Comparison of ENCODE assay signal across 9 cellular contexts in genomic region chr11:125224391-125225015, GRCh38. TPM values are rescaled to one million over a fixed set of nuclear protein-coding genes. Genes with fewer than 3 reads are reported as not detected.
DNase-seq lines count a peak whose midpoint lies in the region; ATAC-seq and TF ChIP-seq lines count a peak whose summit lies in the region.
"Had no signal": no experiment of that assay in that cellular context is flagged by ENCODE, and none has a peak within 500 bp of the region (broad histone marks: within the 10 kb centered on the region; RNA-seq: fewer than 3 reads in every experiment).

No MANE protein-coding gene starts in this region.

- 70 to 72% methylated on average over 15 of the region's 15 CpGs for WGBS in sigmoid colon, 2 donors

- TF ChIP-seq EP300 in sigmoid colon (IDR thresholded peaks at IDR 0.05), result no peak

- H3K4me3 Mint-ChIP-seq in WTC11, result no peak overlapping the region

- RAD21 ChIA-PET in HCT116 (lab: Charles Lee; ENCODE audit: low non-redundant PET in 1 of 2, low total read pairs in 2 of 2, uncharacterized antibody in 2 of 2, unreplicated experiment in 2 of 2), result no interaction called here

- peak; percentile 87 for ATAC-seq in HCT116
- ATAC-seq in WTC11, result peak; percentile 36
- no peak for ATAC-seq in HG02938 (IDR thresholded peaks at IDR 0.05; ENCODE audit: unreplicated experiment)
- no peak for ATAC-seq in GM21360 (IDR thresholded peaks at IDR 0.05; ENCODE audit: unreplicated experiment)
- ATAC-seq: GM12878 had no signal

- H3K36me3 ChIP-seq in HCT116 (ENCODE audit: control insufficient read depth in 1 of 2, insufficient read depth in 2 of 2, low read length in 2 of 2) (no peaks in the 10 kb centered on the region), left ventricle myocardium inferior (no peaks in the 10 kb centered on the region), sigmoid colon (no peaks in the 10 kb centered on the region)

- peak; percentile 55 for TF ChIP-seq RAD21 in HCT116 (IDR thresholded peaks at IDR 0.05; ENCODE audit: low read depth)

- peak; percentile 8 for DNase-seq in HCT116 (ENCODE audit: low read depth, low spot score)
- DNase-seq in WTC11 (ENCODE audit: low spot score), result peak; percentile 52
- no peak for DNase-seq in left ventricle myocardium inferior
- peak; percentile 68 for DNase-seq in sigmoid colon
- no peak for DNase-seq in NOMO-1 (lab: John Stamatoyannopoulos, UW; ENCODE audit: unreplicated experiment in 2 of 2)
- no peak for DNase-seq in SKM-1 treated with dmso at 0.1 percent for 144 hours (lab: John Stamatoyannopoulos, UW; ENCODE audit: unreplicated experiment)

- H3K36me3 Mint-ChIP-seq in WTC11, result no peaks in the 10 kb centered on the region

- peak overlapping the region; percentile 30; the same call in 1 of the 2 replicates for H3K27ac Mint-ChIP-seq in WTC11

- TF ChIP-seq POLR2A in HCT116 (IDR thresholded peaks at IDR 0.05; ENCODE audit: borderline replicate concordance, extremely low read depth, insufficient read depth, insufficient read length) (no peak), sigmoid colon (IDR thresholded peaks at IDR 0.05) (no peak)

- peaks cover 0 to 4% of the 10 kb centered on the region in 2 experiments; a peak in 2 of 4 replicates for H3K4me1 ChIP-seq in HCT116 (ENCODE audit: control insufficient read depth in 1 of 2, insufficient read depth in 2 of 2, low read length in 2 of 2)
- peaks cover 14% of the 10 kb centered on the region for H3K4me1 ChIP-seq in left ventricle myocardium inferior
- H3K4me1 ChIP-seq in sigmoid colon, result peaks cover 0 to 11% (median 2%) of the 10 kb centered on the region in 4 donors

- 0 out of 2 replicates have a peak, but pooled peaks cover 6% of the 10 kb centered on the region for H3K27me3 ChIP-seq in HCT116 (ENCODE audit: insufficient read depth, low read length)
- H3K27me3 ChIP-seq in left ventricle myocardium inferior (ENCODE audit: low read depth), result no peaks in the 10 kb centered on the region
- H3K27me3 ChIP-seq in sigmoid colon, result no peaks in the 10 kb centered on the region

- no peaks in the 10 kb centered on the region for H3K9me3 Mint-ChIP-seq in WTC11

- no peaks in the 10 kb centered on the region for H4K20me1 ChIP-seq in HCT116 (ENCODE audit: insufficient read depth)

- no peak overlapping the region for H3K4me3 ChIP-seq in HCT116 (replicated peaks in 1 of 2; ENCODE audit: low read depth in 1 of 2, low read length in 2 of 2)
- H3K4me3 ChIP-seq in left ventricle myocardium inferior, result no peak overlapping the region
- H3K4me3 ChIP-seq in sigmoid colon, result no peak overlapping the region
- H3K4me3 ChIP-seq: GM12878 had no signal

- CTCF ChIA-PET in HCT116 (lab: Charles Lee) (interaction anchor here (1.2 kb wide), 1 partner anchor 133 kb away, joined by 8 read pairs; no protein-coding TSS in a partner anchor), WTC11 (lab: Charles Lee) (interaction anchor here (0.8 to 3.3 kb wide), 16 partner anchors 12 to 205 kb away, joined by 3 to 18 read pairs (median 4); partner anchors contain the start of gene PKNOX2)

- BruUV-seq in HCT116 (replicated peaks; lab: Mats Ljungman, UMichigan), result no TSS peak

- no peak overlapping the region for H3K4me2 ChIP-seq in HCT116 (ENCODE audit: low read length)

- POLR2A ChIA-PET in HCT116 (lab: Charles Lee) (no interaction called here), WTC11 (lab: Charles Lee) (no interaction called here)

- H3K79me2 ChIP-seq in HCT116 (ENCODE audit: insufficient read depth, low read length), result no peaks in the 10 kb centered on the region

- no peak overlapping the region for H3K9ac ChIP-seq in HCT116 (ENCODE audit: low read length)

- H3K27ac ChIP-seq in HCT116 (ENCODE audit: low read depth, low read length) (no peak overlapping the region), left ventricle myocardium inferior (replicated peaks) (peak overlapping the region; percentile 59), sigmoid colon (peak overlapping the region; percentile 11 to 52 (median 40))

- TF ChIP-seq CTCF in HCT116 (IDR thresholded peaks at IDR 0.05 in 2 of 3, conservative IDR thresholded peaks at IDR 0.05 in 1 of 3; ENCODE audit: borderline replicate concordance in 1 of 3, insufficient read depth in 1 of 3, low read depth in 2 of 3, low read length in 2 of 3) (peak; percentile 40 to 48 (median 43); a peak in 5 of 6 replicates), WTC11 (IDR thresholded peaks at IDR 0.05) (no peak; the same call in 1 of the 2 replicates), left ventricle myocardium inferior (IDR thresholded peaks at IDR 0.05; ENCODE audit: borderline replicate concordance) (peak; percentile 48), sigmoid colon (IDR thresholded peaks at IDR 0.05) (peak in 1 of 4 experiments; percentile 12)

- H3K4me1 Mint-ChIP-seq in WTC11, result peaks cover 55% of the 10 kb centered on the region

- H3K9me2 ChIP-seq in HCT116 (ENCODE audit: insufficient read depth), result no peaks in the 10 kb centered on the region

- H3K27me3 Mint-ChIP-seq in WTC11 (ENCODE audit: low read depth), result peaks cover 6% of the 10 kb centered on the region; the same call in 1 of the 2 replicates

- no peaks in the 10 kb centered on the region for H3K9me3 ChIP-seq in HCT116 (ENCODE audit: control insufficient read depth in 1 of 2, insufficient read depth in 1 of 2, low read depth in 1 of 2, low read length in 2 of 2)
- no peaks in the 10 kb centered on the region for H3K9me3 ChIP-seq in left ventricle myocardium inferior (replicated peaks)
- no peaks in the 10 kb centered on the region for H3K9me3 ChIP-seq in sigmoid colon

- no peak overlapping the region for H2AFZ ChIP-seq in HCT116 (ENCODE audit: low read depth, low read length, poor library complexity, severe bottlenecking)

- intact Hi-C loops in HCT116 (cut with micrococcal nuclease), result loop anchor here (10.0 kb wide), 1 partner anchor 260 kb away; no protein-coding TSS in a partner anchor
- intact Hi-C loops in left ventricle myocardium inferior (cut with micrococcal nuclease), result no loop called here
- intact Hi-C loops in sigmoid colon (cut with DNase I), result loop anchor here (5.0 kb wide), 1 partner anchor 57 kb away; no protein-coding TSS in a partner anchor

TF ChIP-seq in HCT116, 20 proteins besides CTCF, POLR2A, EP300 and RAD21 (continues in another document):
- no peak for TF ChIP-seq ZBTB33 (IDR thresholded peaks at IDR 0.05; ENCODE audit: extremely low read depth, insufficient replicate concordance, low read length)
- TF ChIP-seq SP1 (IDR thresholded peaks at IDR 0.05; ENCODE audit: low read depth), result no peak
- TF ChIP-seq ATF3 (IDR thresholded peaks at IDR 0.05), result no peak
- no peak for TF ChIP-seq MAX (IDR thresholded peaks at IDR 0.05)
- no peak for TF ChIP-seq ELF1 (IDR thresholded peaks at IDR 0.05; ENCODE audit: borderline replicate concordance, low read depth)

TF ChIP-seq in WTC11, 78 proteins besides CTCF, POLR2A, EP300 and RAD21:
- TF ChIP-seq ZNF671 (CRISPR knock-in tag; IDR thresholded peaks at IDR 0.05) (no peak), TP53 (CRISPR knock-in tag; IDR thresholded peaks at IDR 0.05) (0 out of 2 replicates have a peak, but pooled peaks have one; percentile 31), ZNF138 (CRISPR knock-in tag; conservative IDR thresholded peaks at IDR 0.05) (no peak), FOXP1 (CRISPR knock-in tag; IDR thresholded peaks at IDR 0.05; ENCODE audit: borderline replicate concordance) (0 out of 2 replicates have a peak, but pooled peaks have one; percentile 0), ATF2 (CRISPR knock-in tag; IDR thresholded peaks at IDR 0.05; ENCODE audit: borderline replicate concordance, low read depth) (no peak), OVOL2 (CRISPR knock-in tag; IDR thresholded peaks at IDR 0.05; ENCODE audit: borderline replicate concordance) (no peak)

RNA-seq across cellular contexts. Expression of gene PKNOX2, which starts 60.0 kb away (rescaled TPM):
- total RNA-seq in HCT116 (2021; ENCODE audit: unreplicated experiment), result 0.20 TPM
- polyA plus RNA-seq in HCT116 (2012), result 0.02 and 0.05 TPM in 2 replicates
- total RNA-seq in WTC11 (2021), result 1.9 to 3.7 TPM (median 2.3 TPM) in 3 replicates
- total RNA-seq in left ventricle myocardium inferior, result 6.2 TPM
- total RNA-seq in sigmoid colon, result 1 to 10 TPM; 1.4 to 4.7 (median 1.7) TPM
- 1 to 10 TPM in 1 of 3 donors, under 1 TPM in 2; 0.23 to 1.2 (median 0.60) TPM for polyA plus RNA-seq in sigmoid colon
- total RNA-seq: GM12878 had no signal
- polyA plus RNA-seq: GM12878 had no signal

Comparison
In these comparisons a context has a peak if more than half of its experiments do, and no peak if none do; other contexts are left out.
1. ATAC-seq: peak in HCT116 (single experiment) and WTC11 (single experiment); none in HG02938 (single experiment) and GM21360 (single experiment).
2. DNase-seq: peak in HCT116 (single experiment), WTC11 (single experiment) and sigmoid colon (single experiment); none in left ventricle myocardium inferior (single experiment), NOMO-1 (0 of 2) and SKM-1 treated with dmso at 0.1 percent for 144 hours (single experiment).
3. Of the 4 proteins assayed by ChIP-seq in both WTC11 and HCT116: peak only in WTC11: none; only in HCT116: CTCF; in both: none; in neither: 3.